In the genomic region with DNA sequence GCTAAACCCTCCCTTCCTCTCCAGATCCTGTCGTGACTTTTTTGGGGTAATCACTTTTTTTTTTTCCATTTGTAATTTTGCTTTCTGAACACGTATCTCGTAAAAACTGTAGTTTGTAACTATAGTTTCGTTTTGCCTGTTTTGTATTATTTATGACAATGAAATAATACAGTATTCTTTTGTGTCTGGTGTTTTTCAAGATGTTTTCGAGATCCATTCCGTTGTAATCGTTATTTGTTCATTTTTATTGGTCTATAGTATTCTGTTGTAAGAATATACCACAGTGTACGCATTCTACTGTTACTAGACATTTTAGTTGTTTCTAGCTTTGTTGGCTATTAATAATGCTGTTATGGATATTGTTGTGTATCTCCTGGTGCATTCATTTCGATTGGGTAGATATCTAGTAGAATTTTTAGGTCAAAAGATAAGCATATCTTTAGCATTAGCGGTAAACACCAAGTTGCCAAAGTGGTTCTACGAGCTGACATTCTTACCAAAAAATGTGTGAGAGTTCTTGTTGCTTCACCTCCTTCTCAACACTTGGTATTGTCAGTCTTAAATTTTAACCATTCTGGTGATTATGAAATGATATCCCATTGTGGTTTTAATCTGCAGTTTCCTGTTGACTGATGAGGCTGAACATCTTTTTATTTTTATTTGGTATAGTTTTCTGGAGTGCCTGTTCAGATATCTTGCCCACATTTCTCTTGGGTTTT, we compare ENCODE assay signal across 9 cellular contexts.
A peak's percentile ranks its signal among the peaks of the same experiment; 100 is the strongest.
DNase-seq lines count a peak whose midpoint lies in the region; ATAC-seq and TF ChIP-seq lines count a peak whose summit lies in the region.
"Had no signal": no experiment of that assay in that cellular context is flagged by ENCODE, and none has a peak within 500 bp of the region (broad histone marks: within the 10 kb centered on the region; RNA-seq: fewer than 3 reads in every experiment).

No MANE protein-coding gene starts in this region.

- H3K4me3 ChIP-seq in testis = peak overlapping the region; percentile 77 to 82

- H3K36me3 ChIP-seq in testis (ENCODE audit: low read depth, missing control alignments) = no peaks in the 10 kb centered on the region

- H3K9me3 ChIP-seq in testis = no peaks in the 10 kb centered on the region

- no peaks in the 10 kb centered on the region for H3K27me3 ChIP-seq in testis

- H3K27me3 Mint-ChIP-seq in activated CD4-positive, alpha-beta T cell treated with anti-CD3 and anti-CD28 coated beads for 36 hours = peaks cover 19% of the 10 kb centered on the region
- H3K27me3 Mint-ChIP-seq in activated T-helper 1 cell treated with anti-CD3 and anti-CD28 coated beads, Interleukin-12 subunit alpha, Interleukin-12 subunit beta, Interleukin-2, Interleukin-4 antibody, amounts not matched to agents 30 ng/mL and 10 ng/mL and 1 ng/mL, durations not matched to agents 14 hours and 24 hours and 36 hours (ENCODE audit: insufficient read depth) = peaks cover 19% of the 10 kb centered on the region

- 24 to 39% methylated on average over 11 of the region's 11 CpGs for WGBS in testis, 2 donors

- H3K4me1 ChIP-seq in testis = peaks cover 18% of the 10 kb centered on the region

- intact Hi-C loops in activated CD4-positive, alpha-beta T cell treated with anti-CD3 and anti-CD28 coated beads for 36 hours (cut with DNase I, micrococcal nuclease) = loop anchor here in 1 of 2 experiments (2.0 kb wide), 1 partner anchor 96 kb away; no protein-coding TSS in a partner anchor
- intact Hi-C loops in activated T-helper 1 cell treated with anti-CD3 and anti-CD28 coated beads, Interleukin-12 subunit alpha, Interleukin-12 subunit beta, Interleukin-2, Interleukin-4 antibody, amounts not matched to agents 30 ng/mL and 10 ng/mL and 1 ng/mL, durations not matched to agents 14 hours and 24 hours and 36 hours (cut with micrococcal nuclease) = loop anchor here (2.0 kb wide), 4 partner anchors 134 to 404 kb away; a partner anchor contains a TSS
- intact Hi-C loops in testis (cut with DNase I; ENCODE audit: low total_unique reads) = loop anchor here (5.0 kb wide), 1 partner anchor 219 kb away; no protein-coding TSS in a partner anchor

- no peak for TF ChIP-seq POLR2A in testis (IDR thresholded peaks at IDR 0.05)

- peaks cover 26% of the 10 kb centered on the region for H3K4me1 Mint-ChIP-seq in activated CD4-positive, alpha-beta T cell treated with anti-CD3 and anti-CD28 coated beads for 36 hours
- H3K4me1 Mint-ChIP-seq in activated T-helper 1 cell treated with anti-CD3 and anti-CD28 coated beads, Interleukin-12 subunit alpha, Interleukin-12 subunit beta, Interleukin-2, Interleukin-4 antibody, amounts not matched to agents 30 ng/mL and 10 ng/mL and 1 ng/mL, durations not matched to agents 14 hours and 24 hours and 36 hours (ENCODE audit: low read depth) = peaks cover 13% of the 10 kb centered on the region

- DNase-seq in activated CD4-positive, alpha-beta T cell treated with anti-CD3 and anti-CD28 coated beads for 36 hours = no peak
- DNase-seq in activated CD4-positive, alpha-beta T cell treated with anti-CD3 and anti-CD28 coated beads for 48 hours = no peak
- DNase-seq in activated T-helper 1 cell treated with anti-CD3 and anti-CD28 coated beads, Interleukin-12 subunit alpha, Interleukin-12 subunit beta, Interleukin-2, Interleukin-4 antibody, amounts not matched to agents 30 ng/mL and 10 ng/mL and 1 ng/mL, durations not matched to agents 14 hours and 24 hours and 36 hours (ENCODE audit: low spot score) = no peak
- DNase-seq in iris pigment epithelial cell (ENCODE audit: low read depth) (peak; percentile 22), testis (no peak)
- DNase-seq in stimulated activated CD4-positive, alpha-beta T cell treated with anti-CD3 and anti-CD28 coated beads, Interleukin-2, amount 100 ng/mL, for 24 hours = no peak
- no peak for DNase-seq in stimulated activated CD4-positive, alpha-beta T cell treated with anti-CD3 and anti-CD28 coated beads, Interleukin-1b, Interleukin-23, amount 100 ng/mL, for 48 hours
- DNase-seq: NCI-H226 had no signal

- CTCF ChIA-PET in activated CD4-positive, alpha-beta T cell treated with anti-CD3 and anti-CD28 coated beads for 36 hours (lab: Charles Lee) = interaction anchor here (0.6 to 3.5 kb wide), 8 partner anchors 9 to 820 kb away, joined by 3 to 16 read pairs (median 5); no protein-coding TSS in a partner anchor

- POLR2A ChIA-PET in activated CD4-positive, alpha-beta T cell treated with anti-CD3 and anti-CD28 coated beads for 36 hours (lab: Charles Lee) = interaction anchor here (0.5 to 2.8 kb wide), 2 partner anchors 77 to 93 kb away, joined by 3 to 18 read pairs; a partner anchor contains a TSS

- H3K36me3 Mint-ChIP-seq in activated CD4-positive, alpha-beta T cell treated with anti-CD3 and anti-CD28 coated beads for 36 hours (ENCODE audit: low read depth) = peaks cover 3% of the 10 kb centered on the region
- H3K36me3 Mint-ChIP-seq in activated T-helper 1 cell treated with anti-CD3 and anti-CD28 coated beads, Interleukin-12 subunit alpha, Interleukin-12 subunit beta, Interleukin-2, Interleukin-4 antibody, amounts not matched to agents 30 ng/mL and 10 ng/mL and 1 ng/mL, durations not matched to agents 14 hours and 24 hours and 36 hours (ENCODE audit: low read depth) = peaks cover 5% of the 10 kb centered on the region

- H3K27ac ChIP-seq in testis = peak overlapping the region in 1 of 2 donors; percentile 80

- H3K4me3 Mint-ChIP-seq in activated CD4-positive, alpha-beta T cell treated with anti-CD3 and anti-CD28 coated beads for 36 hours = peak overlapping the region; percentile 98
- H3K4me3 Mint-ChIP-seq in activated T-helper 1 cell treated with anti-CD3 and anti-CD28 coated beads, Interleukin-12 subunit alpha, Interleukin-12 subunit beta, Interleukin-2, Interleukin-4 antibody, amounts not matched to agents 30 ng/mL and 10 ng/mL and 1 ng/mL, durations not matched to agents 14 hours and 24 hours and 36 hours = peak overlapping the region; percentile 96

- peak; percentile 1 for ATAC-seq in activated CD4-positive, alpha-beta T cell treated with anti-CD3 and anti-CD28 coated beads for 36 hours
- ATAC-seq in HG03571 (IDR thresholded peaks at IDR 0.05; ENCODE audit: unreplicated experiment) = no peak

- H3K27ac Mint-ChIP-seq in activated CD4-positive, alpha-beta T cell treated with anti-CD3 and anti-CD28 coated beads for 36 hours = peak overlapping the region; percentile 96
- peak overlapping the region; percentile 90 for H3K27ac Mint-ChIP-seq in activated T-helper 1 cell treated with anti-CD3 and anti-CD28 coated beads, Interleukin-12 subunit alpha, Interleukin-12 subunit beta, Interleukin-2, Interleukin-4 antibody, amounts not matched to agents 30 ng/mL and 10 ng/mL and 1 ng/mL, durations not matched to agents 14 hours and 24 hours and 36 hours

- no peaks in the 10 kb centered on the region for H3K9me3 Mint-ChIP-seq in activated CD4-positive, alpha-beta T cell treated with anti-CD3 and anti-CD28 coated beads for 36 hours (ENCODE audit: low read depth)
- H3K9me3 Mint-ChIP-seq in activated T-helper 1 cell treated with anti-CD3 and anti-CD28 coated beads, Interleukin-12 subunit alpha, Interleukin-12 subunit beta, Interleukin-2, Interleukin-4 antibody, amounts not matched to agents 30 ng/mL and 10 ng/mL and 1 ng/mL, durations not matched to agents 14 hours and 24 hours and 36 hours = no peaks in the 10 kb centered on the region

- no peak for TF ChIP-seq CTCF in testis (IDR thresholded peaks at IDR 0.05)
